ENCODE assay signal across 8 cellular contexts in the genomic region with DNA sequence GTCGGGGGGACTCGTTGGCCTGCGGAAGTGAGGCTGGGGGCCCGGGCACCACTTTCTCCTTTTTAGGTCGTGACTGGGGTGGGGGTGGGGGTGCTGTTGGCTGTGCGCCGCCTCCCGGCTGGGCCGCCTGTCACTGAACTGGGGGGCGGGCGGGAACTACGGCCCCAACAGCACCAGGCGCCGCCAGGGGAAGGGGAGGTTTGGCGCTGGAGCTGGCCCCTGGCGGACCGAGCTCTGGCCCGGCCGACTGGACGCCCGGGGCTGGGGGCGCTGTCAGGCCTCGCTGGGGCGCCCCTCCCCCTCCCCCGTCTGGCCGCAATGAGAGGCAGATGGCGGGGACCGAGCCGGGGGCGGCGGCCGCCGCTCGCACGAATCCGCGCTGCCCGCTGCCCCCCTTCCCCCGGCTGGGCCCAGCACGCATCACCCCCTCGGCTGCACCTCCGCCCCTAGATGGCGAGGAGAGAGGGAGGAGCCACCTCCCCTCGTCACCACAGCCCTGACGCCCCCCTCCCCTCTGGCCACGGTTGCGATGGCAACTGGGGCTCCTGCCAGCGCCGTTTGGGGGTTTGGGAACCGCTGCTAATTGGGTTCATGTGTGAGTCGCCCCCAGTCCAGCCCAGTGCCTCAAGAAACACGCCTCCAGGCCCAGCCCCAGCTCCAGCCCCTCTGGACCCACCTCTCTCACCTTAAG. TPM values are rescaled to one million over a fixed set of nuclear protein-coding genes. Genes with fewer than 3 reads are reported as not detected.
A peak's percentile ranks its signal among the peaks of the same experiment; 100 is the strongest.
DNase-seq lines count a peak whose midpoint lies in the region; ATAC-seq and TF ChIP-seq lines count a peak whose summit lies in the region.

No MANE protein-coding gene starts in this region.

- peak overlapping the region; percentile 96 for H3K27ac ChIP-seq in OCI-LY1 (ENCODE audit: low read depth, low read length, poor library complexity, severe bottlenecking)

- intact Hi-C loops in left colon (cut with DNase I, micrococcal nuclease), result loop anchor here (5.0 to 10.0 kb wide), 2 partner anchors 64 to 66 kb away; no protein-coding TSS in a partner anchor

- H3K27ac Mint-ChIP-seq in central memory CD8-positive, alpha-beta T cell (ENCODE audit: low read depth), result no peak overlapping the region

- DNase-seq in activated CD8-positive, alpha-beta memory T cell treated with anti-CD3 and anti-CD28 coated beads for 24 hours, result peak; percentile 68
- no peak for DNase-seq in activated CD8-positive, alpha-beta memory T cell treated with anti-CD3 and anti-CD28 coated beads, Interleukin-2, amount 50 U/mL, for 48 hours
- DNase-seq in central memory CD8-positive, alpha-beta T cell (ENCODE audit: low spot score in 2 of 2), result peak in 1 of 2 donors; percentile 37
- DNase-seq in left colon (peak; percentile 56 to 60), NCI-H2196 (lab: John Stamatoyannopoulos, UW; ENCODE audit: unreplicated experiment) (no peak), SW480 (ENCODE audit: low spot score) (no peak)
- DNase-seq in stimulated activated naive CD8-positive, alpha-beta T cell treated with anti-CD3 and anti-CD28 coated beads, Interleukin-15, Interleukin-2, amounts not matched to agents 100 U/mL and 50 U/mL, for 24 hours, result peak; percentile 42

- ATAC-seq in central memory CD8-positive, alpha-beta T cell (replicated peaks; ENCODE audit: extremely low read depth, poor library complexity, severe bottlenecking), result peak; percentile 45
- ATAC-seq in left colon, result no peak
- no peak for ATAC-seq in stimulated activated naive CD8-positive, alpha-beta T cell treated with anti-CD3 and anti-CD28 coated beads, Interleukin-15, Interleukin-2, amounts not matched to agents 100 U/mL and 50 U/mL, for 24 hours

- H3K36me3 Mint-ChIP-seq in central memory CD8-positive, alpha-beta T cell (ENCODE audit: insufficient read depth), result peaks cover 9% of the 10 kb centered on the region

- H3K9me3 ChIP-seq in OCI-LY1 (ENCODE audit: low read length), result no peaks in the 10 kb centered on the region

- H3K9ac ChIP-seq in OCI-LY1 (ENCODE audit: low read length), result peak overlapping the region; percentile 75

- H3K36me3 ChIP-seq in OCI-LY1 (ENCODE audit: insufficient read depth, low read length), result peaks cover 6% of the 10 kb centered on the region

- peak overlapping the region; percentile 68 for H3K4me3 ChIP-seq in OCI-LY1 (ENCODE audit: low read depth, low read length, poor library complexity, severe bottlenecking)

- peaks cover 38% of the 10 kb centered on the region for H3K4me1 ChIP-seq in OCI-LY1 (ENCODE audit: insufficient read depth, low read length, severe bottlenecking)

- H3K4me1 Mint-ChIP-seq in central memory CD8-positive, alpha-beta T cell, result peaks cover 34% of the 10 kb centered on the region

- no peaks in the 10 kb centered on the region for H4K20me1 ChIP-seq in OCI-LY1 (ENCODE audit: insufficient read depth, low read length)

- no peaks in the 10 kb centered on the region for H3K79me2 ChIP-seq in OCI-LY1 (ENCODE audit: insufficient read depth, low read length)

- no peaks in the 10 kb centered on the region for H3K27me3 ChIP-seq in OCI-LY1 (ENCODE audit: insufficient read depth, low read length)

- H3K4me2 ChIP-seq in OCI-LY1 (ENCODE audit: low read length), result peak overlapping the region; percentile 89

- H3K4me3 Mint-ChIP-seq in central memory CD8-positive, alpha-beta T cell, result peak overlapping the region; percentile 70

- H3K27me3 Mint-ChIP-seq in central memory CD8-positive, alpha-beta T cell, result peaks cover 55% of the 10 kb centered on the region

- TF ChIP-seq CTCF in OCI-LY1 (IDR thresholded peaks at IDR 0.05; ENCODE audit: low read length), result peak; percentile 25; the same call in 1 of the 2 replicates

- no peaks in the 10 kb centered on the region for H3F3A ChIP-seq in OCI-LY1 (ENCODE audit: insufficient read depth, low read length)

- H3K9me3 Mint-ChIP-seq in central memory CD8-positive, alpha-beta T cell, result no peaks in the 10 kb centered on the region

- H3K9me2 ChIP-seq in OCI-LY1 (ENCODE audit: low read depth, low read length), result no peaks in the 10 kb centered on the region

- H2AFZ ChIP-seq in OCI-LY1 (ENCODE audit: low read length), result no peak overlapping the region

RNA-seq across cellular contexts. Expression of a gene that starts 0.7 kb away (rescaled TPM):
- 10 to 100 TPM; 12.8 to 17.4 TPM for total RNA-seq in left colon

RNA-seq across cellular contexts. Expression of a gene that starts 28.9 kb away (rescaled TPM):
- total RNA-seq in left colon, result 10 to 100 TPM; 56.6 to 67.9 TPM

RNA-seq across cellular contexts. Expression of a gene that starts 30.1 kb away (rescaled TPM):
- total RNA-seq in left colon, result 10 to 100 TPM; 11.7 to 13.2 TPM

RNA-seq across cellular contexts. Expression of a gene that starts 33.8 kb away (rescaled TPM):
- total RNA-seq in left colon, result 10 to 100 TPM; 10.1 to 16.4 TPM

RNA-seq across cellular contexts. Expression of a gene that starts 57.4 kb away (rescaled TPM):
- total RNA-seq in left colon, result 1 to 10 TPM; 2.9 to 4.3 TPM

Comparison
In these comparisons a context has a peak if more than half of its experiments do, and no peak if none do; other contexts are left out.
1. DNase-seq: peak in activated CD8-positive, alpha-beta memory T cell treated with anti-CD3 and anti-CD28 coated beads for 24 hours (single experiment), left colon (2 of 2) and stimulated activated naive CD8-positive, alpha-beta T cell treated with anti-CD3 and anti-CD28 coated beads, Interleukin-15, Interleukin-2, amounts not matched to agents 100 U/mL and 50 U/mL, for 24 hours (single experiment); none in activated CD8-positive, alpha-beta memory T cell treated with anti-CD3 and anti-CD28 coated beads, Interleukin-2, amount 50 U/mL, for 48 hours (single experiment), NCI-H2196 (single experiment) and SW480 (single experiment).